1 cellular context compared by ENCODE assay signal in the genomic region with DNA sequence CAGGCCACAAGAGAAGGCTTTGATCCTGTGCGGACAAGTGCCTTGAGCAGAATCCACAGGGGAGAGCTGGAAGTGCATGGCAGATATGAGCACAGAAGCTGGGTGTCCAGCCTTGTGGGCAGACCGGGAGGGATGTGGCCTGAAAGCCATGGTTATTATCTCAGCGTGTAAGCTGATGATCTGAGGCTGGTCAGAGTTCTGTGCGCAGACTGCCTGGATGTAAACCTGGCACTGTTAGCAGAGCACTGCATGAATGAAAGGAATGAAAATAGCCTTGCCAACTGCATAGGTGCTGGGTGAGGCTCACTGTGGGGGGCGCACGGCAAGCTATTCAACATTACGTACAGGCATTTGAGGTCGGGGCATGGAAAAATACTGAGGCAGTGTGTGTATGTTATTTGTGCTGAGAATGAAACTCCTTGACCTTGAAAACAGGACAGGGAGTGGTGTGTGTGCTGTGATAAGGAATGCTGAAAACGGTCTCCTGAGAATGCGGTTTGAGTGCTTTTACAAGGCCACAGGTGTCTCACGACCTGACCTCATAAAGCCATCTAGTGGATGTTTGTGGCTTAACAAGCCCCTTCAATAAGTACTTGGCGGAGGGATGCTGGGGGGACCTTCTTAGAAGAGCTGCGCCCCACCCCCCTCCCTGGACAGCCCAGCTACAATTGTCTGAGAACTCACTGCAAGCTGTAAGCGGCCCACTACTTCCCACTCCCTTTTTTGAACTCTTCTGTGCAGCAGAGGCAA.
TF ChIP-seq lines count a peak whose summit lies in the region.

No MANE protein-coding gene starts in this region.

TF ChIP-seq in GM23338, 12 proteins besides CTCF, POLR2A, EP300 and RAD21 (continued from another document):
- TF ChIP-seq, protein P1, sequence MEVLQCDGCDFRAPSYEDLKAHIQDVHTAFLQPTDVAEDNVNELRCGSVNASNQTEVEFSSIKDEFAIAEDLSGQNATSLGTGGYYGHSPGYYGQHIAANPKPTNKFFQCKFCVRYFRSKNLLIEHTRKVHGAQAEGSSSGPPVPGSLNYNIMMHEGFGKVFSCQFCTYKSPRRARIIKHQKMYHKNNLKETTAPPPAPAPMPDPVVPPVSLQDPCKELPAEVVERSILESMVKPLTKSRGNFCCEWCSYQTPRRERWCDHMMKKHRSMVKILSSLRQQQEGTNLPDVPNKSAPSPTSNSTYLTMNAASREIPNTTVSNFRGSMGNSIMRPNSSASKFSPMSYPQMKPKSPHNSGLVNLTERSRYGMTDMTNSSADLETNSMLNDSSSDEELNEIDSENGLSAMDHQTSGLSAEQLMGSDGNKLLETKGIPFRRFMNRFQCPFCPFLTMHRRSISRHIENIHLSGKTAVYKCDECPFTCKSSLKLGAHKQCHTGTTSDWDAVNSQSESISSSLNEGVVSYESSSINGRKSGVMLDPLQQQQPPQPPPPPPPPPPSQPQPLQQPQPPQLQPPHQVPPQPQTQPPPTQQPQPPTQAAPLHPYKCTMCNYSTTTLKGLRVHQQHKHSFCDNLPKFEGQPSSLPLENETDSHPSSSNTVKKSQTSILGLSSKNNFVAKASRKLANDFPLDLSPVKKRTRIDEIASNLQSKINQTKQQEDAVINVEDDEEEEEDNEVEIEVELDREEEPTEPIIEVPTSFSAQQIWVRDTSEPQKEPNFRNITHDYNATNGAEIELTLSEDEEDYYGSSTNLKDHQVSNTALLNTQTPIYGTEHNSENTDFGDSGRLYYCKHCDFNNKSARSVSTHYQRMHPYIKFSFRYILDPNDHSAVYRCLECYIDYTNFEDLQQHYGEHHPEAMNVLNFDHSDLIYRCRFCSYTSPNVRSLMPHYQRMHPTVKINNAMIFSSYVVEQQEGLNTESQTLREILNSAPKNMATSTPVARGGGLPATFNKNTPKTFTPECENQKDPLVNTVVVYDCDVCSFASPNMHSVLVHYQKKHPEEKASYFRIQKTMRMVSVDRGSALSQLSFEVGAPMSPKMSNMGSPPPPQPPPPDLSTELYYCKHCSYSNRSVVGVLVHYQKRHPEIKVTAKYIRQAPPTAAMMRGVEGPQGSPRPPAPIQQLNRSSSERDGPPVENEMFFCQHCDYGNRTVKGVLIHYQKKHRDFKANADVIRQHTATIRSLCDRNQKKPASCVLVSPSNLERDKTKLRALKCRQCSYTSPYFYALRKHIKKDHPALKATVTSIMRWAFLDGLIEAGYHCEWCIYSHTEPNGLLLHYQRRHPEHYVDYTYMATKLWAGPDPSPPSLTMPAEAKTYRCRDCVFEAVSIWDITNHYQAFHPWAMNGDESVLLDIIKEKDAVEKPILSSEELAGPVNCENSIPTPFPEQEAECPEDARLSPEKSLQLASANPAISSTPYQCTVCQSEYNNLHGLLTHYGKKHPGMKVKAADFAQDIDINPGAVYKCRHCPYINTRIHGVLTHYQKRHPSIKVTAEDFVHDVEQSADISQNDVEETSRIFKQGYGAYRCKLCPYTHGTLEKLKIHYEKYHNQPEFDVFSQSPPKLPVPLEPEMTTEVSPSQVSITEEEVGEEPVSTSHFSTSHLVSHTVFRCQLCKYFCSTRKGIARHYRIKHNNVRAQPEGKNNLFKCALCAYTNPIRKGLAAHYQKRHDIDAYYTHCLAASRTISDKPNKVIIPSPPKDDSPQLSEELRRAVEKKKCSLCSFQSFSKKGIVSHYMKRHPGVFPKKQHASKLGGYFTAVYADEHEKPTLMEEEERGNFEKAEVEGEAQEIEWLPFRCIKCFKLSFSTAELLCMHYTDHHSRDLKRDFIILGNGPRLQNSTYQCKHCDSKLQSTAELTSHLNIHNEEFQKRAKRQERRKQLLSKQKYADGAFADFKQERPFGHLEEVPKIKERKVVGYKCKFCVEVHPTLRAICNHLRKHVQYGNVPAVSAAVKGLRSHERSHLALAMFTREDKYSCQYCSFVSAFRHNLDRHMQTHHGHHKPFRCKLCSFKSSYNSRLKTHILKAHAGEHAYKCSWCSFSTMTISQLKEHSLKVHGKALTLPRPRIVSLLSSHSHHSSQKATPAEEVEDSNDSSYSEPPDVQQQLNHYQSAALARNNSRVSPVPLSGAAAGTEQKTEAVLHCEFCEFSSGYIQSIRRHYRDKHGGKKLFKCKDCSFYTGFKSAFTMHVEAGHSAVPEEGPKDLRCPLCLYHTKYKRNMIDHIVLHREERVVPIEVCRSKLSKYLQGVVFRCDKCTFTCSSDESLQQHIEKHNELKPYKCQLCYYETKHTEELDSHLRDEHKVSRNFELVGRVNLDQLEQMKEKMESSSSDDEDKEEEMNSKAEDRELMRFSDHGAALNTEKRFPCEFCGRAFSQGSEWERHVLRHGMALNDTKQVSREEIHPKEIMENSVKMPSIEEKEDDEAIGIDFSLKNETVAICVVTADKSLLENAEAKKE (CRISPR knock-in tag; IDR thresholded peaks at IDR 0.05), result no peak
- TF ChIP-seq REST (IDR thresholded peaks at IDR 0.05; ENCODE audit: unreplicated experiment) (no peak), JUNB (IDR thresholded peaks at IDR 0.05; ENCODE audit: unreplicated experiment) (no peak), NANOG (IDR thresholded peaks at IDR 0.05; ENCODE audit: borderline replicate concordance) (no peak), STAT1 (IDR thresholded peaks at IDR 0.05; ENCODE audit: unreplicated experiment) (no peak), CREB1 (CRISPR knock-in tag; IDR thresholded peaks at IDR 0.05; ENCODE audit: low read depth) (no peak)
